In genomic region chr20:3172933-3173581, GRCh38 we compare ENCODE assay signal across 1 cellular context.
TF ChIP-seq lines count a peak whose summit lies in the region.

Gene LZTS3, minus strand, starts transcription at chr20:3173549. Its CDS starts 6,386 bp downstream, at chr20:3167163.

TF ChIP-seq in HepG2, 621 proteins besides CTCF, POLR2A, EP300 and RAD21 (continued from another document and continues in another):
- TF ChIP-seq MZF1 (CRISPR knock-in tag; IDR thresholded peaks at IDR 0.05; ENCODE audit: borderline replicate concordance) (no peak), KLF9 (CRISPR knock-in tag; IDR thresholded peaks at IDR 0.05; ENCODE audit: low read depth) (no peak; the same call in 1 of the 2 replicates), SALL1 (CRISPR knock-in tag; IDR thresholded peaks at IDR 0.05) (peak; percentile 3; the same call in 1 of the 2 replicates), ZNF562 (CRISPR knock-in tag; IDR thresholded peaks at IDR 0.05; ENCODE audit: borderline replicate concordance) (no peak), ZNF121 (CRISPR knock-in tag; IDR thresholded peaks at IDR 0.05) (peak; percentile 81), RFX5 (IDR thresholded peaks at IDR 0.05; ENCODE audit: low read depth, low read length) (no peak), ZSCAN21 (CRISPR knock-in tag; IDR thresholded peaks at IDR 0.05; ENCODE audit: borderline replicate concordance) (no peak), SKI (IDR thresholded peaks at IDR 0.05; ENCODE audit: partially characterized antibody) (no peak), SMYD3 (CRISPR knock-in tag; IDR thresholded peaks at IDR 0.05) (no peak), ISL2 (CRISPR knock-in tag; IDR thresholded peaks at IDR 0.05) (no peak), SRY (CRISPR knock-in tag; IDR thresholded peaks at IDR 0.05) (peak; percentile 0; the same call in 1 of the 2 replicates), MAF1 (CRISPR knock-in tag; IDR thresholded peaks at IDR 0.05; ENCODE audit: borderline replicate concordance) (no peak; the same call in 1 of the 2 replicates), SUZ12 (IDR thresholded peaks at IDR 0.05; ENCODE audit: low read depth, low read length) (no peak), RFXANK (CRISPR knock-in tag; IDR thresholded peaks at IDR 0.05) (no peak; the same call in 1 of the 2 replicates), CSRNP1 (CRISPR knock-in tag; IDR thresholded peaks at IDR 0.05) (0 out of 2 replicates have a peak, but pooled peaks have one; percentile 62), ZNF160 (CRISPR knock-in tag; IDR thresholded peaks at IDR 0.05) (no peak), RARG (CRISPR knock-in tag; IDR thresholded peaks at IDR 0.05; ENCODE audit: low read depth) (no peak), ZNF574 (CRISPR knock-in tag; IDR thresholded peaks at IDR 0.05) (no peak), GMEB2 (CRISPR knock-in tag; IDR thresholded peaks at IDR 0.05; ENCODE audit: low read depth) (no peak), ZFP41 (CRISPR knock-in tag; IDR thresholded peaks at IDR 0.05; ENCODE audit: borderline replicate concordance) (peak; percentile 85; the same call in 1 of the 2 replicates), ZNF33B (CRISPR knock-in tag; IDR thresholded peaks at IDR 0.05) (0 out of 2 replicates have a peak, but pooled peaks have one; percentile 2), ZSCAN22 (CRISPR knock-in tag; IDR thresholded peaks at IDR 0.05) (no peak), ETV5 (CRISPR knock-in tag; IDR thresholded peaks at IDR 0.05; ENCODE audit: borderline replicate concordance) (no peak), ZNF138 (CRISPR knock-in tag; IDR thresholded peaks at IDR 0.05; ENCODE audit: low read depth) (0 out of 2 replicates have a peak, but pooled peaks have one; percentile 38), FOXP4 (CRISPR knock-in tag; IDR thresholded peaks at IDR 0.05) (peak; percentile 10; the same call in 1 of the 2 replicates), ZNF3 (CRISPR knock-in tag; IDR thresholded peaks at IDR 0.05) (no peak), MBD4 (IDR thresholded peaks at IDR 0.05; ENCODE audit: borderline replicate concordance, low read length) (no peak), ZNF326 (CRISPR knock-in tag; IDR thresholded peaks at IDR 0.05; ENCODE audit: borderline replicate concordance) (no peak), ZNF674 (CRISPR knock-in tag; IDR thresholded peaks at IDR 0.05; ENCODE audit: low read depth) (peak; percentile 21; the same call in 1 of the 2 replicates), SIN3A (IDR thresholded peaks at IDR 0.05; ENCODE audit: borderline replicate concordance, low read depth, low read length) (peak; percentile 93; the same call in 1 of the 2 replicates), FOXC1 (CRISPR knock-in tag; IDR thresholded peaks at IDR 0.05; ENCODE audit: borderline replicate concordance) (no peak; the same call in 1 of the 2 replicates), PAF1 (CRISPR knock-in tag; IDR thresholded peaks at IDR 0.05) (no peak), TARDBP (CRISPR knock-in tag; IDR thresholded peaks at IDR 0.05) (0 out of 2 replicates have a peak, but pooled peaks have one; percentile 15), TEAD3 (CRISPR knock-in tag; optimal IDR thresholded peaks at IDR 0.05; ENCODE audit: borderline replicate concordance) (no peak), ZNF34 (CRISPR knock-in tag; IDR thresholded peaks at IDR 0.05; ENCODE audit: borderline replicate concordance) (no peak), PHF20 (CRISPR knock-in tag; IDR thresholded peaks at IDR 0.05) (no peak), ZNF800 (CRISPR knock-in tag; IDR thresholded peaks at IDR 0.05) (no peak; the same call in 1 of the 2 replicates), HOMEZ (CRISPR knock-in tag; IDR thresholded peaks at IDR 0.05; ENCODE audit: low read depth) (no peak), CHCHD3 (CRISPR knock-in tag; IDR thresholded peaks at IDR 0.05) (peak; percentile 46; the same call in 1 of the 2 replicates), ZNF256 (CRISPR knock-in tag; conservative IDR thresholded peaks at IDR 0.05) (no peak), ZNF331 (CRISPR knock-in tag; IDR thresholded peaks at IDR 0.05) (no peak), ZNF253 (CRISPR knock-in tag; IDR thresholded peaks at IDR 0.05; ENCODE audit: borderline replicate concordance) (no peak), ZNF558 (CRISPR knock-in tag; IDR thresholded peaks at IDR 0.05; ENCODE audit: borderline replicate concordance) (no peak), TCF7 (IDR thresholded peaks at IDR 0.05; ENCODE audit: low read depth) (no peak), HNRNPH1 (optimal IDR thresholded peaks at IDR 0.05; ENCODE audit: low read depth, low read length) (no peak)
- TF ChIP-seq, protein P1, sequence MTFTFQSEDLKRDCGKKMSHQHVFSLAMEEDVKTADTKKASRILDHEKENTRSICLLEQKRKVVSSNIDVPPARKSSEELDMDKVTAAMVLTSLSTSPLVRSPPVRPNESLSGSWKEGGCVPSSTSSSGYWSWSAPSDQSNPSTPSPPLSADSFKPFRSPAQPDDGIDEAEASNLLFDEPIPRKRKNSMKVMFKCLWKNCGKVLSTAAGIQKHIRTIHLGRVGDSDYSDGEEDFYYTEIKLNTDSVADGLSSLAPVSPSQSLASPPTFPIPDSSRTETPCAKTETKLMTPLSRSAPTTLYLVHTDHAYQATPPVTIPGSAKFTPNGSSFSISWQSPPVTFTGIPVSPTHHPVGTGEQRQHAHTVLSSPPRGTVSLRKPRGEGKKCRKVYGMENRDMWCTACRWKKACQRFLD (CRISPR knock-in tag; IDR thresholded peaks at IDR 0.05; ENCODE audit: borderline replicate concordance), result no peak
- TF ChIP-seq, protein P2, sequence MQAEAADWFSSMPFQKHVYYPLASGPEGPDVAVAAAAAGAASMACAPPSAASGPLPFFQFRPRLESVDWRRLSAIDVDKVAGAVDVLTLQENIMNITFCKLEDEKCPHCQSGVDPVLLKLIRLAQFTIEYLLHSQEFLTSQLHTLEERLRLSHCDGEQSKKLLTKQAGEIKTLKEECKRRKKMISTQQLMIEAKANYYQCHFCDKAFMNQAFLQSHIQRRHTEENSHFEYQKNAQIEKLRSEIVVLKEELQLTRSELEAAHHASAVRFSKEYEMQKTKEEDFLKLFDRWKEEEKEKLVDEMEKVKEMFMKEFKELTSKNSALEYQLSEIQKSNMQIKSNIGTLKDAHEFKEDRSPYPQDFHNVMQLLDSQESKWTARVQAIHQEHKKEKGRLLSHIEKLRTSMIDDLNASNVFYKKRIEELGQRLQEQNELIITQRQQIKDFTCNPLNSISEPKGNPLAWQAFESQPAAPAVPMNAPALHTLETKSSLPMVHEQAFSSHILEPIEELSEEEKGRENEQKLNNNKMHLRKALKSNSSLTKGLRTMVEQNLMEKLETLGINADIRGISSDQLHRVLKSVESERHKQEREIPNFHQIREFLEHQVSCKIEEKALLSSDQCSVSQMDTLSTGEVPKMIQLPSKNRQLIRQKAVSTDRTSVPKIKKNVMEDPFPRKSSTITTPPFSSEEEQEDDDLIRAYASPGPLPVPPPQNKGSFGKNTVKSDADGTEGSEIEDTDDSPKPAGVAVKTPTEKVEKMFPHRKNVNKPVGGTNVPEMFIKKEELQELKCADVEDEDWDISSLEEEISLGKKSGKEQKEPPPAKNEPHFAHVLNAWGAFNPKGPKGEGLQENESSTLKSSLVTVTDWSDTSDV (CRISPR knock-in tag; IDR thresholded peaks at IDR 0.05), result no peak
- TF ChIP-seq, protein P3, sequence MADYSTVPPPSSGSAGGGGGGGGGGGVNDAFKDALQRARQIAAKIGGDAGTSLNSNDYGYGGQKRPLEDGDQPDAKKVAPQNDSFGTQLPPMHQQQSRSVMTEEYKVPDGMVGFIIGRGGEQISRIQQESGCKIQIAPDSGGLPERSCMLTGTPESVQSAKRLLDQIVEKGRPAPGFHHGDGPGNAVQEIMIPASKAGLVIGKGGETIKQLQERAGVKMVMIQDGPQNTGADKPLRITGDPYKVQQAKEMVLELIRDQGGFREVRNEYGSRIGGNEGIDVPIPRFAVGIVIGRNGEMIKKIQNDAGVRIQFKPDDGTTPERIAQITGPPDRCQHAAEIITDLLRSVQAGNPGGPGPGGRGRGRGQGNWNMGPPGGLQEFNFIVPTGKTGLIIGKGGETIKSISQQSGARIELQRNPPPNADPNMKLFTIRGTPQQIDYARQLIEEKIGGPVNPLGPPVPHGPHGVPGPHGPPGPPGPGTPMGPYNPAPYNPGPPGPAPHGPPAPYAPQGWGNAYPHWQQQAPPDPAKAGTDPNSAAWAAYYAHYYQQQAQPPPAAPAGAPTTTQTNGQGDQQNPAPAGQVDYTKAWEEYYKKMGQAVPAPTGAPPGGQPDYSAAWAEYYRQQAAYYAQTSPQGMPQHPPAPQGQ (CRISPR knock-in tag; IDR thresholded peaks at IDR 0.05; ENCODE audit: borderline replicate concordance), result peak; percentile 76; the same call in 1 of the 2 replicates
- TF ChIP-seq, protein P4, sequence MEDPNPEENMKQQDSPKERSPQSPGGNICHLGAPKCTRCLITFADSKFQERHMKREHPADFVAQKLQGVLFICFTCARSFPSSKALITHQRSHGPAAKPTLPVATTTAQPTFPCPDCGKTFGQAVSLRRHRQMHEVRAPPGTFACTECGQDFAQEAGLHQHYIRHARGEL (CRISPR knock-in tag; IDR thresholded peaks at IDR 0.05), result no peak; the same call in 1 of the 2 replicates
